Comparison of ENCODE assay signal across 14 cellular contexts in genomic region chr5:10579537-10580521, GRCh38. TPM values are rescaled to one million over a fixed set of nuclear protein-coding genes. Genes with fewer than 3 reads are reported as not detected.
DNase-seq lines count a peak whose midpoint lies in the region; ATAC-seq lines count a peak whose summit lies in the region.
"Had no signal": no experiment of that assay in that cellular context is flagged by ENCODE, and none has a peak within 500 bp of the region (broad histone marks: within the 10 kb centered on the region; RNA-seq: fewer than 3 reads in every experiment).

No MANE protein-coding gene starts in this region.

- peak; percentile 52 for ATAC-seq in stimulated activated effector memory CD8-positive, alpha-beta T cell treated with anti-CD3 and anti-CD28 coated beads, Interleukin-12 subunit alpha, Interleukin-12 subunit beta, amount 100 ng/mL, for 72 hours
- no peak for ATAC-seq in HG02571 (IDR thresholded peaks at IDR 0.05; ENCODE audit: unreplicated experiment)

- peaks cover 28% of the 10 kb centered on the region for H3K4me1 ChIP-seq in Karpas-422 (ENCODE audit: low read length)

- H3K9me2 ChIP-seq in Karpas-422 (replicated peaks; ENCODE audit: insufficient read depth, low read length): no peaks in the 10 kb centered on the region

- H2AFZ ChIP-seq in Karpas-422 (ENCODE audit: low read length): no peak overlapping the region

- intact Hi-C loops in activated CD4-positive, alpha-beta T cell treated with anti-CD3 and anti-CD28 coated beads, Interleukin-2, amount 10 ng/mL, durations not matched to agents 24 days and 14 days (cut with micrococcal nuclease): loop anchor here (1.0 to 5.0 kb wide), 4 partner anchors 16 to 138 kb away; partner anchors contain the start of genes ANKRD33B and ROPN1L

- H3K9ac ChIP-seq in Karpas-422 (ENCODE audit: low read length): no peak overlapping the region

- H3K4me3 Mint-ChIP-seq in activated CD4-positive, alpha-beta T cell treated with anti-CD3 and anti-CD28 coated beads, Interleukin-2, amount 10 ng/mL, durations not matched to agents 24 days and 14 days: peak overlapping the region; percentile 59
- H3K4me3 Mint-ChIP-seq in stimulated activated effector memory CD8-positive, alpha-beta T cell treated with anti-CD3 and anti-CD28 coated beads, Interleukin-12 subunit alpha, Interleukin-12 subunit beta, amount 100 ng/mL, for 72 hours: no peak overlapping the region

- DNase-seq in activated CD4-positive, alpha-beta T cell treated with anti-CD3 and anti-CD28 coated beads, Interleukin-2, amount 10 ng/mL, durations not matched to agents 24 days and 14 days: no peak
- DNase-seq in activated CD4-positive, alpha-beta T cell treated with anti-CD3 and anti-CD28 coated beads for 4 hours: no peak
- DNase-seq in H7 (peak; percentile 9), Karpas-422 (no peak), DMS 273 treated with DMSO at 0.1 percent for 48 hours (lab: John Stamatoyannopoulos, UW) (no peak), NCI-H2029 treated with DMSO at 0.1 percent for 48 hours (lab: John Stamatoyannopoulos, UW) (no peak)
- no peak for DNase-seq in stimulated activated effector memory CD8-positive, alpha-beta T cell treated with anti-CD3 and anti-CD28 coated beads, Interleukin-12 subunit alpha, Interleukin-12 subunit beta, amount 100 ng/mL, for 72 hours (ENCODE audit: low spot score in 2 of 2)
- DNase-seq: cerebellar nuclear complex; KG1; kidney glomerular epithelial cell; NCI-H345; stimulated activated CD4-positive, alpha-beta T cell treated with anti-CD3 and anti-CD28 coated beads, Interleukin-4, amount 100 ng/mL, for 24 hours; SW 1271 had no signal

- H3K27ac Mint-ChIP-seq in activated CD4-positive, alpha-beta T cell treated with anti-CD3 and anti-CD28 coated beads, Interleukin-2, amount 10 ng/mL, durations not matched to agents 24 days and 14 days: peak overlapping the region; percentile 57
- H3K27ac Mint-ChIP-seq in stimulated activated effector memory CD8-positive, alpha-beta T cell treated with anti-CD3 and anti-CD28 coated beads, Interleukin-12 subunit alpha, Interleukin-12 subunit beta, amount 100 ng/mL, for 72 hours: peak overlapping the region; percentile 37

- peaks cover 2% of the 10 kb centered on the region for H3K27me3 Mint-ChIP-seq in activated CD4-positive, alpha-beta T cell treated with anti-CD3 and anti-CD28 coated beads, Interleukin-2, amount 10 ng/mL, durations not matched to agents 24 days and 14 days

- H3K36me3 Mint-ChIP-seq in activated CD4-positive, alpha-beta T cell treated with anti-CD3 and anti-CD28 coated beads, Interleukin-2, amount 10 ng/mL, durations not matched to agents 24 days and 14 days (ENCODE audit: low read depth): peaks cover 9% of the 10 kb centered on the region
- no peaks in the 10 kb centered on the region for H3K36me3 Mint-ChIP-seq in stimulated activated effector memory CD8-positive, alpha-beta T cell treated with anti-CD3 and anti-CD28 coated beads, Interleukin-12 subunit alpha, Interleukin-12 subunit beta, amount 100 ng/mL, for 72 hours

- H3K27me3 ChIP-seq in H7 (ENCODE audit: control insufficient read depth, insufficient read depth, low read length) (peaks cover under 1% of the 10 kb centered on the region), Karpas-422 (ENCODE audit: low read length) (0 out of 2 replicates have a peak, but pooled peaks cover 2% of the 10 kb centered on the region)

- H3K27ac ChIP-seq in Karpas-422 (ENCODE audit: low read length): no peak overlapping the region

- peak overlapping the region; percentile 32 for H3K4me2 ChIP-seq in Karpas-422 (ENCODE audit: low read depth, low read length, poor library complexity, severe bottlenecking)

- H3K4me1 Mint-ChIP-seq in activated CD4-positive, alpha-beta T cell treated with anti-CD3 and anti-CD28 coated beads, Interleukin-2, amount 10 ng/mL, durations not matched to agents 24 days and 14 days: peaks cover 51% of the 10 kb centered on the region
- H3K4me1 Mint-ChIP-seq in stimulated activated effector memory CD8-positive, alpha-beta T cell treated with anti-CD3 and anti-CD28 coated beads, Interleukin-12 subunit alpha, Interleukin-12 subunit beta, amount 100 ng/mL, for 72 hours: peaks cover 57% of the 10 kb centered on the region

- no peaks in the 10 kb centered on the region for H3K36me3 ChIP-seq in H7 (replicated peaks; ENCODE audit: control insufficient read depth, insufficient read depth, low read length)
- H3K36me3 ChIP-seq in Karpas-422 (ENCODE audit: insufficient read depth, low read length): no peaks in the 10 kb centered on the region

- H3K9me3 ChIP-seq in Karpas-422 (ENCODE audit: low read length): no peaks in the 10 kb centered on the region

- H3K4me3 ChIP-seq in H7 (ENCODE audit: insufficient read depth, low read depth, low read length) (no peak overlapping the region), Karpas-422 (ENCODE audit: low read length) (no peak overlapping the region)

- no peaks in the 10 kb centered on the region for H3K9me3 Mint-ChIP-seq in activated CD4-positive, alpha-beta T cell treated with anti-CD3 and anti-CD28 coated beads, Interleukin-2, amount 10 ng/mL, durations not matched to agents 24 days and 14 days
- H3K9me3 Mint-ChIP-seq in stimulated activated effector memory CD8-positive, alpha-beta T cell treated with anti-CD3 and anti-CD28 coated beads, Interleukin-12 subunit alpha, Interleukin-12 subunit beta, amount 100 ng/mL, for 72 hours: no peaks in the 10 kb centered on the region

- H3K79me2 ChIP-seq in Karpas-422 (ENCODE audit: low read length): no peaks in the 10 kb centered on the region

- H4K20me1 ChIP-seq in Karpas-422 (ENCODE audit: insufficient read depth, low read depth, low read length): no peaks in the 10 kb centered on the region

RNA-seq across cellular contexts. Expression of gene ANKRD33B, which starts 16.0 kb away (rescaled TPM):
- 21.0 and 21.7 TPM in 2 replicates for total RNA-seq in activated CD4-positive, alpha-beta T cell treated with anti-CD3 and anti-CD28 coated beads, Interleukin-2, amount 10 ng/mL, durations not matched to agents 24 days and 14 days
- total RNA-seq in H7 (2014; rRNA removed; shearing (Covaris generic)): 1.1 and 1.6 TPM in 2 replicates
- total RNA-seq in Karpas-422 (2014; rRNA removed; shearing (Covaris generic); ENCODE audit: low replicate concordance): 0.48 and 0.90 TPM in 2 replicates
